Comparison of ENCODE assay signal across 20 cellular contexts in the genomic region with DNA sequence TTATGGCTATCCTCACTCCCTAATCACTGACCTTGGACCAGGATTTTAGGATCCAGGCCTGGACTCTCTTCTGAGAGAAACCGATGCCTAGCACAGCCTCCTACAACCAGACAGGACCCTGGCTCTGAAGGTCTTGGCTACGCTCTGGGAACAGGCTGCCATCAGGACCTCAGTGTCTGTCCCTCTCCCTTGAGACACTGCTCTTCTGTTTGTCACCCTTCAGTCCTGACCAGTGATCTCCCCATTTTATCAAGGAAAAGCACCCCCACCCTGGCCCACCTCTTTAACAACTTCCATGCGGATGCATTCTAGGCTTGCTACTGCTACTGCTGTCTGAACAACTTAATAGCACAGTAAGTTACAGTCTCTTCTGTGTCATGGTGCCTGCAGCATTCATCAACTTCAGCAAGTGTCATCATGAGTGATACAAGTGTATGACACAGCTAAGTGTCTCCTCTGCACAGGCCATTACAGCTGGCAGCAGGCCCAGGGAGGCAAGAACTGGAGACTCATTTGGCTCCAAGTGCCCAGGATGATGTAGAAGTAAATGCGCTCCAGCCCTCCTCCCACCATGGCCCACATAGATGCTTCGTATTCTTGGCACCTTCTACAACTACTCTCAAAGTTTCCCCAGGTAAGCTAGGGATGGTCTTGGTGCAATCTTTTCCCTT.
"Had no signal": no experiment of that assay in that cellular context is flagged by ENCODE, and none has a peak within 500 bp of the region (broad histone marks: within the 10 kb centered on the region; RNA-seq: fewer than 3 reads in every experiment).

No MANE protein-coding gene starts in this region.

- H3K27ac ChIP-seq: adrenal gland, lower lobe of right lung, spleen, thoracic aorta, upper lobe of right lung had no signal

- H3K27me3 ChIP-seq: adrenal gland, upper lobe of right lung had no signal

- H3K4me3 Mint-ChIP-seq: activated CD4-positive, alpha-beta memory T cell treated with anti-CD3 and anti-CD28 coated beads for 36 hours; activated CD4-positive, alpha-beta T cell treated with anti-CD3 and anti-CD28 coated beads for 36 hours; activated T-helper 1 cell treated with anti-CD3 and anti-CD28 coated beads, Interleukin-12 subunit alpha, Interleukin-12 subunit beta, Interleukin-2, Interleukin-4 antibody, amounts not matched to agents 30 ng/mL and 10 ng/mL and 1 ng/mL, durations not matched to agents 14 hours and 24 hours and 36 hours; effector memory CD8-positive, alpha-beta T cell; mesothelial cell of epicardium; nephron; stimulated activated memory B cell treated with anti-CD40 and anti-IgM and Interleukin-4, amounts not matched to agents 10 μg/mL and 1 μg/mL and 100 μg/mL, for 72 hours; WTC11 had no signal

- ATAC-seq: activated CD4-positive, alpha-beta T cell treated with anti-CD3 and anti-CD28 coated beads for 36 hours; activated naive CD4-positive, alpha-beta T cell treated with anti-CD3 and anti-CD28 coated beads, Interleukin-2, amount 50 U/mL, for 72 hours; effector memory CD8-positive, alpha-beta T cell; lower lobe of right lung; stimulated activated memory B cell treated with anti-CD40 and anti-IgM and Interleukin-4, amounts not matched to agents 10 μg/mL and 1 μg/mL and 100 μg/mL, for 72 hours; upper lobe of right lung; WTC11 had no signal

- H3K36me3 ChIP-seq: adrenal gland, lower lobe of right lung, spleen, thoracic aorta, upper lobe of right lung had no signal

- H3K4me3 ChIP-seq: adrenal gland, lower lobe of right lung, spleen, thoracic aorta, upper lobe of right lung had no signal

- H3K4me1 Mint-ChIP-seq: activated CD4-positive, alpha-beta T cell treated with anti-CD3 and anti-CD28 coated beads for 36 hours; mesothelial cell of epicardium; nephron; stimulated activated memory B cell treated with anti-CD40 and anti-IgM and Interleukin-4, amounts not matched to agents 10 μg/mL and 1 μg/mL and 100 μg/mL, for 72 hours had no signal

- H3K4me1 ChIP-seq: adrenal gland, lower lobe of right lung, spleen, upper lobe of right lung had no signal

- H3K9me3 Mint-ChIP-seq: activated CD4-positive, alpha-beta memory T cell treated with anti-CD3 and anti-CD28 coated beads for 36 hours; activated naive CD4-positive, alpha-beta T cell treated with anti-CD3 and anti-CD28 coated beads, Interleukin-2, amount 50 U/mL, for 72 hours; activated T-helper 1 cell treated with anti-CD3 and anti-CD28 coated beads, Interleukin-12 subunit alpha, Interleukin-12 subunit beta, Interleukin-2, Interleukin-4 antibody, amounts not matched to agents 30 ng/mL and 10 ng/mL and 1 ng/mL, durations not matched to agents 14 hours and 24 hours and 36 hours; mesothelial cell of epicardium; nephron; stimulated activated memory B cell treated with anti-CD40 and anti-IgM and Interleukin-4, amounts not matched to agents 10 μg/mL and 1 μg/mL and 100 μg/mL, for 72 hours; WTC11 had no signal

- H3K27ac Mint-ChIP-seq: activated CD4-positive, alpha-beta memory T cell treated with anti-CD3 and anti-CD28 coated beads for 36 hours; activated CD4-positive, alpha-beta T cell treated with anti-CD3 and anti-CD28 coated beads for 36 hours; activated naive CD4-positive, alpha-beta T cell treated with anti-CD3 and anti-CD28 coated beads, Interleukin-2, amount 50 U/mL, for 72 hours; activated T-helper 1 cell treated with anti-CD3 and anti-CD28 coated beads, Interleukin-12 subunit alpha, Interleukin-12 subunit beta, Interleukin-2, Interleukin-4 antibody, amounts not matched to agents 30 ng/mL and 10 ng/mL and 1 ng/mL, durations not matched to agents 14 hours and 24 hours and 36 hours; effector memory CD8-positive, alpha-beta T cell; mesothelial cell of epicardium; nephron; stimulated activated memory B cell treated with anti-CD40 and anti-IgM and Interleukin-4, amounts not matched to agents 10 μg/mL and 1 μg/mL and 100 μg/mL, for 72 hours; WTC11 had no signal

- DNase-seq: activated CD4-positive, alpha-beta memory T cell treated with anti-CD3 and anti-CD28 coated beads for 36 hours; activated CD4-positive, alpha-beta T cell treated with anti-CD3 and anti-CD28 coated beads for 36 hours; activated gamma-delta T cell treated with Interleukin-2 at 50 U/mL for 16 hours; activated T-cell treated with anti-CD3 and anti-CD28 coated beads for 4 hours; adrenal gland; dermis blood vessel endothelial cell; effector memory CD8-positive, alpha-beta T cell; foreskin fibroblast; lower lobe of right lung; posterior cingulate gyrus; spleen; stimulated activated CD4-positive, alpha-beta T cell treated with anti-CD3 and anti-CD28 coated beads, Interleukin-4, amount 100 ng/mL, for 4 hours; upper lobe of right lung had no signal

- H3K27me3 Mint-ChIP-seq: activated CD4-positive, alpha-beta memory T cell treated with anti-CD3 and anti-CD28 coated beads for 36 hours; activated CD4-positive, alpha-beta T cell treated with anti-CD3 and anti-CD28 coated beads for 36 hours had no signal

- H3K36me3 Mint-ChIP-seq: activated CD4-positive, alpha-beta memory T cell treated with anti-CD3 and anti-CD28 coated beads for 36 hours; activated naive CD4-positive, alpha-beta T cell treated with anti-CD3 and anti-CD28 coated beads, Interleukin-2, amount 50 U/mL, for 72 hours; mesothelial cell of epicardium; WTC11 had no signal
